ENCODE assay signal across 1 cellular context in the genomic region with DNA sequence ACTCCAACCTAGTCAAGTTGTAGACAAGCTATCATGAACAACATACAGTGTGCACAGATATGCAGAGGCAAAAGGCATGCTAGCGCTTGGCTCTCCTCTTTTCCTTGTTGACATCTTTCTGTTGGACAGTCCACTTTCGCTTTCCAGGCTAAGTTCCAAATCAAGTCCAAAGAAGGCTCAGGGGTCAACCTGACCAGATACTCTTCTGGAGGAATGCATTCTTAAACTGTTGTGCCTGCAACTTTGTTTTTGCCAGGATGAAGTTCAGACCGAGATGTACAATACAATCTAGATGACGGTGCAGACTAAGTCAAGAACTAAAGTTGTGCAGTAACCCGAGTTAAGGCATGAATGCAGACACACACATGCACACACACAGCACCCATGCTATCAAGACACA.
TF ChIP-seq lines count a peak whose summit lies in the region.

No MANE protein-coding gene starts in this region.

TF ChIP-seq in liver, 16 proteins besides CTCF, POLR2A, EP300 and RAD21:
- peak; percentile 70 for TF ChIP-seq NR2F2 (IDR thresholded peaks at IDR 0.05)
